Comparison of ENCODE assay signal across 1 cellular context in genomic region chr11:117327255-117327566, GRCh38.
TF ChIP-seq lines count a peak whose summit lies in the region.

No MANE protein-coding gene starts in this region.

TF ChIP-seq in K562, 482 proteins besides CTCF, POLR2A, EP300 and RAD21 (continued from another document):
- TF ChIP-seq ZNF318 (IDR thresholded peaks at IDR 0.05; ENCODE audit: borderline replicate concordance in 1 of 2, low read depth in 1 of 2): 0 out of 4 replicates have a peak, but pooled peaks of 1 of the 2 experiments have one; percentile 43
